ENCODE assay signal across 7 cellular contexts in the genomic region with DNA sequence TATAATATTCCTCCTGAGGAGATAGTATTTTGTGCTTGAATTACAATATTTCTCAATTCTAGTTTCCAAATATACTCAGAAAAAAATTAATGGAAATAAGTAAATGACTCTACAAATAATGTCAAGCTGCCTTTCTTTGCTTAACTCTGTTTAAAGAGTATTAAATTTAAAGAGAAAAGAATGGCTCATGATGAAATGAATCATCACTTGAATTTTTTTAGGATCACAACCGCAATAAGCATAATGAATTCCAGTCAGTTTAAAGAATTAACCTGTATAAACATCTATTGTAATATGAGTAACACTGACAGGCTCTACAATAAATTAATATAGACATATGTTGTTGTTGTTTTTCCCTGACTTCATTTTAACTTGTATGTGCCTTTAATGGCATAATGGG.
"Had no signal": no experiment of that assay in that cellular context is flagged by ENCODE, and none has a peak within 500 bp of the region (broad histone marks: within the 10 kb centered on the region; RNA-seq: fewer than 3 reads in every experiment).

No MANE protein-coding gene starts in this region.

- H3K4me1 ChIP-seq: HAP-1 had no signal

- H3K27ac ChIP-seq: GM23248 had no signal

- H3K4me3 ChIP-seq: GM23248, HAP-1, K562 had no signal

- H2AFZ ChIP-seq: GM23248 had no signal

- H3K9me3 ChIP-seq: HAP-1 had no signal

- ATAC-seq: K562 had no signal

- H3K9ac ChIP-seq: GM23248 had no signal

- DNase-seq: GM23248, GOT3, H7, IMR-90, KG1 had no signal

- H3K36me3 ChIP-seq: HAP-1 had no signal
